16 cellular contexts compared by ENCODE assay signal in the genomic region with DNA sequence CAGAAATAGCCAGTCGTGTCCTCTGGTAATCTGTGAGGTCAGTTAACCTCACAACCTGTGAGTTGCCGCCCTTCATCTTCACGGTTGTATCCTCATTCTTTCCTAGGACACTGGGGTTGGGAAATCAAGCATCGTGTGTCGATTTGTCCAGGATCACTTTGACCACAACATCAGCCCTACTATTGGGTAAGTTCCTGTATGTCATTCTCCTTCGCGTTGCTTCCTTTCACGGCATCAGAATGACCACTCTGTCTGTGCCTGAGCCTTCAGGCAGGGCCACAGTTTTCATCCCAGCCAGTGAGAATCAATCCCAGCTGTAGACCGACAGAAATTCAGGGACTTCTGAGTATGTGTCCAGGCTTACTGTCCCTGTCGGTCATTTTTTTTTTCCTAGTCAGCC.
DNase-seq lines count a peak whose midpoint lies in the region; ATAC-seq, FAIRE-seq and TF ChIP-seq lines count a peak whose summit lies in the region.
"Had no signal": no experiment of that assay in that cellular context is flagged by ENCODE, and none has a peak within 500 bp of the region (broad histone marks: within the 10 kb centered on the region; RNA-seq: fewer than 3 reads in every experiment).

No MANE protein-coding gene starts in this region.

- intact Hi-C loops in left ventricle myocardium inferior (cut with micrococcal nuclease): no loop called here
- intact Hi-C loops in sciatic nerve (cut with DNase I): no loop called here

- H3F3A ChIP-seq in GM23338 (replicated peaks; ENCODE audit: low read depth): no peaks in the 10 kb centered on the region

- H3K4me1 ChIP-seq in left ventricle myocardium inferior (peaks cover 7% of the 10 kb centered on the region), GM23338 (ENCODE audit: insufficient read depth) (peaks cover 6% of the 10 kb centered on the region)

- no peak overlapping the region for H2AFZ ChIP-seq in GM23338

- FAIRE-seq in GM19239 (lab: Jason Lieb, UNC): no peak

- no peak overlapping the region for H3K4me3 ChIP-seq in left ventricle myocardium inferior
- H3K4me3 ChIP-seq in GM23338: no peak overlapping the region
- H3K4me3 ChIP-seq: BLaER1 treated with 17β-estradiol and CSF1 and Interleukin-3, amounts not matched to agents 10 nM and 100 nM; cardiac muscle cell; SK-N-MC had no signal

- no peaks in the 10 kb centered on the region for H3K9me3 ChIP-seq in left ventricle myocardium inferior (replicated peaks)

- DNase-seq in EL: peak; percentile 5
- DNase-seq in SKM-1 (lab: John Stamatoyannopoulos, UW; ENCODE audit: unreplicated experiment): peak; percentile 49
- no peak for DNase-seq in left ventricle myocardium inferior
- no peak for DNase-seq in sciatic nerve (ENCODE audit: low spot score)
- no peak for DNase-seq in activated effector memory CD4-positive, alpha-beta T cell treated with anti-CD3 and anti-CD28 coated beads, Interleukin-2, amount 50 U/mL, for 16 hours
- no peak for DNase-seq in GM19239 (ENCODE audit: insufficient read length, low spot score)
- no peak for DNase-seq in GM23338 (ENCODE audit: low spot score)
- DNase-seq: activated naive CD4-positive, alpha-beta T cell treated with anti-CD3 and anti-CD28 coated beads, Interleukin-2, amount 10 ng/mL, durations not matched to agents 7 days and 5 days; GOT3; KBM-7; NCI-H187 had no signal

- ATAC-seq in sciatic nerve (peak; percentile 26), GM18498 (IDR thresholded peaks at IDR 0.05; ENCODE audit: unreplicated experiment) (no peak), GM23338 (no peak)

- H4K20me1 ChIP-seq in GM23338 (replicated peaks; ENCODE audit: insufficient read depth): peaks cover 3% of the 10 kb centered on the region; the same call in 1 of the 2 replicates

- no peaks in the 10 kb centered on the region for H3K9me2 ChIP-seq in GM23338 (ENCODE audit: insufficient read depth)

- no peak for TF ChIP-seq CTCF in left ventricle myocardium inferior (IDR thresholded peaks at IDR 0.05; ENCODE audit: borderline replicate concordance)
- TF ChIP-seq CTCF in GM23338 (conservative IDR thresholded peaks at IDR 0.05; ENCODE audit: low read depth in 2 of 2): no peak

- H3K27me3 ChIP-seq in left ventricle myocardium inferior (ENCODE audit: low read depth) (no peaks in the 10 kb centered on the region), GM23338 (ENCODE audit: insufficient read depth) (no peaks in the 10 kb centered on the region)
- H3K27me3 ChIP-seq: BLaER1 treated with 17β-estradiol and CSF1 and Interleukin-3, amounts not matched to agents 10 nM and 100 nM; cardiac muscle cell had no signal

- H3K27me3 Mint-ChIP-seq in GM23338 (ENCODE audit: insufficient read depth, low read depth, poor library complexity): peaks cover 16% of the 10 kb centered on the region

- H3K36me3 ChIP-seq in left ventricle myocardium inferior: no peaks in the 10 kb centered on the region
- no peaks in the 10 kb centered on the region for H3K36me3 ChIP-seq in GM23338 (ENCODE audit: insufficient read depth)
- H3K36me3 ChIP-seq: cardiac muscle cell had no signal

- no peak overlapping the region for H3K4me2 ChIP-seq in GM23338

- H3K27ac ChIP-seq in left ventricle myocardium inferior (replicated peaks): peak overlapping the region; percentile 8
- no peak overlapping the region for H3K27ac ChIP-seq in GM23338 (ENCODE audit: low read depth)
- H3K27ac ChIP-seq: cardiac muscle cell, SK-N-MC, VCaP had no signal

- no peaks in the 10 kb centered on the region for H3K36me3 Mint-ChIP-seq in GM23338 (ENCODE audit: low read depth)
- H3K36me3 Mint-ChIP-seq: activated naive CD4-positive, alpha-beta T cell treated with anti-CD3 and anti-CD28 coated beads, Interleukin-2, amount 10 ng/mL, durations not matched to agents 7 days and 5 days had no signal

- no peak overlapping the region for H3K4me3 Mint-ChIP-seq in GM23338
- H3K4me3 Mint-ChIP-seq: activated naive CD4-positive, alpha-beta T cell treated with anti-CD3 and anti-CD28 coated beads, Interleukin-2, amount 10 ng/mL, durations not matched to agents 7 days and 5 days had no signal

- H3K4me1 Mint-ChIP-seq in GM23338: peaks cover 17% of the 10 kb centered on the region
- H3K4me1 Mint-ChIP-seq: activated naive CD4-positive, alpha-beta T cell treated with anti-CD3 and anti-CD28 coated beads, Interleukin-2, amount 10 ng/mL, durations not matched to agents 7 days and 5 days had no signal

- no peak overlapping the region for H3K27ac Mint-ChIP-seq in GM23338
- H3K27ac Mint-ChIP-seq: activated naive CD4-positive, alpha-beta T cell treated with anti-CD3 and anti-CD28 coated beads, Interleukin-2, amount 10 ng/mL, durations not matched to agents 7 days and 5 days had no signal

- H3K9me3 Mint-ChIP-seq in GM23338: no peaks in the 10 kb centered on the region
- H3K9me3 Mint-ChIP-seq: activated naive CD4-positive, alpha-beta T cell treated with anti-CD3 and anti-CD28 coated beads, Interleukin-2, amount 10 ng/mL, durations not matched to agents 7 days and 5 days had no signal

- H3K79me2 ChIP-seq in GM23338 (replicated peaks; ENCODE audit: insufficient read depth): no peaks in the 10 kb centered on the region

TF ChIP-seq in GM23338, 12 proteins besides CTCF, POLR2A, EP300 and RAD21 (continues in another document):
- TF ChIP-seq ZNF331 (CRISPR knock-in tag; IDR thresholded peaks at IDR 0.05; ENCODE audit: low read depth): no peak
- TF ChIP-seq, protein P1, sequence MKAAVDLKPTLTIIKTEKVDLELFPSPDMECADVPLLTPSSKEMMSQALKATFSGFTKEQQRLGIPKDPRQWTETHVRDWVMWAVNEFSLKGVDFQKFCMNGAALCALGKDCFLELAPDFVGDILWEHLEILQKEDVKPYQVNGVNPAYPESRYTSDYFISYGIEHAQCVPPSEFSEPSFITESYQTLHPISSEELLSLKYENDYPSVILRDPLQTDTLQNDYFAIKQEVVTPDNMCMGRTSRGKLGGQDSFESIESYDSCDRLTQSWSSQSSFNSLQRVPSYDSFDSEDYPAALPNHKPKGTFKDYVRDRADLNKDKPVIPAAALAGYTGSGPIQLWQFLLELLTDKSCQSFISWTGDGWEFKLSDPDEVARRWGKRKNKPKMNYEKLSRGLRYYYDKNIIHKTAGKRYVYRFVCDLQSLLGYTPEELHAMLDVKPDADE (IDR thresholded peaks at IDR 0.05): no peak
- TF ChIP-seq EZH2phosphoT487 (IDR thresholded peaks at IDR 0.05; ENCODE audit: unreplicated experiment): no peak
- no peak for TF ChIP-seq CREB1 (CRISPR knock-in tag; IDR thresholded peaks at IDR 0.05; ENCODE audit: low read depth)
- TF ChIP-seq STAT1 (IDR thresholded peaks at IDR 0.05; ENCODE audit: unreplicated experiment): no peak
- TF ChIP-seq ZNF114 (CRISPR knock-in tag; IDR thresholded peaks at IDR 0.05): no peak
- no peak for TF ChIP-seq EZH2 (IDR thresholded peaks at IDR 0.05; ENCODE audit: low read depth, unreplicated experiment)

Comparison
In these comparisons a context has a peak if more than half of its experiments do, and no peak if none do; other contexts are left out.
1. DNase-seq: peak in EL (single experiment) and SKM-1 (single experiment); none in left ventricle myocardium inferior (single experiment), sciatic nerve (single experiment), activated effector memory CD4-positive, alpha-beta T cell treated with anti-CD3 and anti-CD28 coated beads, Interleukin-2, amount 50 U/mL, for 16 hours (single experiment), GM19239 (single experiment) and GM23338 (single experiment).